Comparison of ENCODE assay signal across 20 cellular contexts in the genomic region with DNA sequence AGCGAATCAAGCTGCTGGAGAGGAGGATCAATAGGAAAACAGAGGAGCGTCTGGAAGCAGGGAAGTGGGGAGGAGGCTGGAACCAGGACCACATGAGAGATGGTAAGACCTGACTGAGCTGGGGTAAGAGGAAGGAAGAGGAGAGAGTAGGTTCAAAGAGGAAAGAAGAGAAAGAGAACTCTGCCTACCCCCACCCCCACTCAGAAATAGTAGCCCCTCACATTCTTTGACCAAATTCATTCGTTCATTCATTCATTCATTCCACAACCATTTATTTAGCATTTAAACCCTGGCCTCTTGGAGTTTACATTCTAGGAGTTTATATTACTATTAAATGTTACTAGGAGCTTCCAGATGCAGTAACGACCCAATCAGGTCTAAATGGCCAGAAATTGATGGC. TPM values are rescaled to one million over a fixed set of nuclear protein-coding genes. Genes with fewer than 3 reads are reported as not detected.
"Had no signal": no experiment of that assay in that cellular context is flagged by ENCODE, and none has a peak within 500 bp of the region (broad histone marks: within the 10 kb centered on the region; RNA-seq: fewer than 3 reads in every experiment).

No MANE protein-coding gene starts in this region.

- H3K36me3 Mint-ChIP-seq: activated CD4-positive, alpha-beta memory T cell treated with anti-CD3 and anti-CD28 coated beads for 36 hours; activated naive CD4-positive, alpha-beta T cell treated with anti-CD3 and anti-CD28 coated beads, Interleukin-2, amount 50 U/mL, for 24 hours; mesothelial cell of epicardium had no signal

- H3K4me3 ChIP-seq: ascending aorta, breast epithelium, gastrocnemius medialis, lower lobe of right lung, upper lobe of right lung had no signal

- H3K9me3 Mint-ChIP-seq: activated CD4-positive, alpha-beta memory T cell treated with anti-CD3 and anti-CD28 coated beads for 36 hours; activated naive CD4-positive, alpha-beta T cell treated with anti-CD3 and anti-CD28 coated beads, Interleukin-2, amount 50 U/mL, for 24 hours; mesothelial cell of epicardium; nephron had no signal

- H3K27ac ChIP-seq: ascending aorta, breast epithelium, gastrocnemius medialis, lower lobe of right lung, upper lobe of right lung had no signal

- H3K9me3 ChIP-seq: breast epithelium, gastrocnemius medialis, lower lobe of right lung, upper lobe of right lung had no signal

- H3K36me3 ChIP-seq: ascending aorta, breast epithelium, gastrocnemius medialis, upper lobe of right lung had no signal

- FAIRE-seq: keratinocyte, TTC549 had no signal

- DNase-seq: activated CD4-positive, alpha-beta memory T cell treated with anti-CD3 and anti-CD28 coated beads for 36 hours; activated CD4-positive, alpha-beta T cell treated with anti-CD3 and anti-CD28 coated beads for 4 hours; cortex of kidney; effector CD8-positive, alpha-beta T cell; gastrocnemius medialis; head of caudate nucleus; lower lobe of right lung; nucleus accumbens; posterior cingulate gyrus; stimulated activated naive B cell treated with anti-CD40 and anti-IgM and Interleukin-4, amounts not matched to agents 10 μg/mL and 1 μg/mL and 100 μg/mL, for 72 hours; upper lobe of right lung had no signal

- ATAC-seq: esophagus mucosa; gastrocnemius medialis; lower lobe of right lung; stimulated activated naive B cell treated with anti-CD40 and anti-IgM and Interleukin-4, amounts not matched to agents 10 μg/mL and 1 μg/mL and 100 μg/mL, for 72 hours; upper lobe of right lung had no signal

- H3K4me1 Mint-ChIP-seq: activated naive CD4-positive, alpha-beta T cell treated with anti-CD3 and anti-CD28 coated beads, Interleukin-2, amount 50 U/mL, for 24 hours had no signal

- H3K27me3 ChIP-seq: ascending aorta had no signal

- H3K4me3 Mint-ChIP-seq: activated CD4-positive, alpha-beta memory T cell treated with anti-CD3 and anti-CD28 coated beads for 36 hours; activated naive CD4-positive, alpha-beta T cell treated with anti-CD3 and anti-CD28 coated beads, Interleukin-2, amount 50 U/mL, for 24 hours; mesothelial cell of epicardium; nephron had no signal

- H3K4me1 ChIP-seq: breast epithelium had no signal

- H3K27ac Mint-ChIP-seq: activated CD4-positive, alpha-beta memory T cell treated with anti-CD3 and anti-CD28 coated beads for 36 hours; activated naive CD4-positive, alpha-beta T cell treated with anti-CD3 and anti-CD28 coated beads, Interleukin-2, amount 50 U/mL, for 24 hours; mesothelial cell of epicardium; nephron; stimulated activated naive B cell treated with anti-CD40 and anti-IgM and Interleukin-4, amounts not matched to agents 10 μg/mL and 1 μg/mL and 100 μg/mL, for 72 hours had no signal

RNA-seq across cellular contexts. Expression of gene HCK, which starts 15.8 kb away (rescaled TPM):
- total RNA-seq: activated CD4-positive, alpha-beta memory T cell treated with anti-CD3 and anti-CD28 coated beads for 36 hours; mesothelial cell of epicardium; renal cortical epithelial cell had no signal
- polyA plus RNA-seq: keratinocyte had no signal

RNA-seq across cellular contexts. Expression of gene CCM2L, which starts 26.0 kb away (rescaled TPM):
- total RNA-seq: activated CD4-positive, alpha-beta memory T cell treated with anti-CD3 and anti-CD28 coated beads for 36 hours; renal cortical epithelial cell had no signal
- polyA plus RNA-seq: keratinocyte had no signal
